14 cellular contexts compared by ENCODE assay signal in genomic region chr22:19892925-19893324, GRCh38. TPM values are rescaled to one million over a fixed set of nuclear protein-coding genes. Genes with fewer than 3 reads are reported as not detected.
DNase-seq lines count a peak whose midpoint lies in the region; ATAC-seq and TF ChIP-seq lines count a peak whose summit lies in the region.
"Had no signal": no experiment of that assay in that cellular context is flagged by ENCODE, and none has a peak within 500 bp of the region (broad histone marks: within the 10 kb centered on the region; RNA-seq: fewer than 3 reads in every experiment).

No MANE protein-coding gene starts in this region.

- no peak overlapping the region for H3K27ac Mint-ChIP-seq in natural killer cell treated with Interleukin-12 subunit alpha and Interleukin-12 subunit beta and Interleukin-15 and Interleukin-18, amount 100 ng/mL, for 72 hours

- no peak for TF ChIP-seq POLR2A in Peyer's patch (IDR thresholded peaks at IDR 0.05)

- peaks cover 0 to 30% (median 17%) of the 10 kb centered on the region in 4 donors for H3K4me1 ChIP-seq in Peyer's patch
- peaks cover 47% of the 10 kb centered on the region for H3K4me1 ChIP-seq in effector memory CD4-positive, alpha-beta T cell (ENCODE audit: control insufficient read depth, insufficient read depth, low read length, poor library complexity, severe bottlenecking)
- H3K4me1 ChIP-seq in parathyroid adenoma, result peaks cover 24% of the 10 kb centered on the region
- H3K4me1 ChIP-seq: body of pancreas had no signal

- peak overlapping the region; percentile 67 for H3K4me2 ChIP-seq in parathyroid adenoma (ENCODE audit: low read length)
- H3K4me2 ChIP-seq: PC-9 had no signal

- H3K9me3 Mint-ChIP-seq in natural killer cell treated with Interleukin-12 subunit alpha and Interleukin-12 subunit beta and Interleukin-15 and Interleukin-18, amount 100 ng/mL, for 72 hours, result no peaks in the 10 kb centered on the region

- H3K27ac ChIP-seq in Peyer's patch, result peak overlapping the region in 3 of 4 donors; percentile 76 to 89 (median 77)
- H3K27ac ChIP-seq in effector memory CD4-positive, alpha-beta T cell (ENCODE audit: insufficient read depth, low read length, poor library complexity, severe bottlenecking), result peak overlapping the region; percentile 92
- peak overlapping the region; percentile 84 for H3K27ac ChIP-seq in parathyroid adenoma
- H3K27ac ChIP-seq: PC-9, psoas muscle had no signal

- H3K4me3 ChIP-seq in Peyer's patch (no peak overlapping the region), parathyroid adenoma (ENCODE audit: low read depth, low read length) (no peak overlapping the region)
- H3K4me3 ChIP-seq in effector memory CD4-positive, alpha-beta T cell (ENCODE audit: insufficient read depth, low read depth, low read length, poor library complexity, severe bottlenecking), result no peak overlapping the region
- H3K4me3 ChIP-seq: body of pancreas, lung, PC-9, psoas muscle had no signal

- no peaks in the 10 kb centered on the region for H3K9me3 ChIP-seq in Peyer's patch
- H3K9me3 ChIP-seq in effector memory CD4-positive, alpha-beta T cell (ENCODE audit: control insufficient read depth, low read length), result no peaks in the 10 kb centered on the region
- H3K9me3 ChIP-seq in parathyroid adenoma (ENCODE audit: control insufficient read depth, low read length), result no peaks in the 10 kb centered on the region
- H3K9me3 ChIP-seq: body of pancreas, psoas muscle had no signal

- peaks cover 9 to 10% of the 10 kb centered on the region in 2 donors for H3K4me1 Mint-ChIP-seq in natural killer cell treated with Interleukin-12 subunit alpha and Interleukin-12 subunit beta and Interleukin-15 and Interleukin-18, amount 100 ng/mL, for 72 hours (ENCODE audit: low read depth in 2 of 2)

- H3K36me3 Mint-ChIP-seq in natural killer cell treated with Interleukin-12 subunit alpha and Interleukin-12 subunit beta and Interleukin-15 and Interleukin-18, amount 100 ng/mL, for 72 hours, result no peaks in the 10 kb centered on the region

- H3K36me3 ChIP-seq in Peyer's patch, result peaks cover 0 to 24% (median 0%) of the 10 kb centered on the region in 3 donors
- H3K36me3 ChIP-seq in effector memory CD4-positive, alpha-beta T cell (ENCODE audit: control insufficient read depth, insufficient read depth, low read length), result peaks cover 3% of the 10 kb centered on the region
- no peaks in the 10 kb centered on the region for H3K36me3 ChIP-seq in parathyroid adenoma (ENCODE audit: control insufficient read depth, insufficient read depth, low read length)

- H3K27me3 ChIP-seq in Peyer's patch (no peaks in the 10 kb centered on the region), parathyroid adenoma (ENCODE audit: control insufficient read depth, insufficient read depth, low read length) (no peaks in the 10 kb centered on the region)
- no peaks in the 10 kb centered on the region for H3K27me3 ChIP-seq in effector memory CD4-positive, alpha-beta T cell (replicated peaks; ENCODE audit: control insufficient read depth, insufficient read depth, low read length, poor library complexity, severe bottlenecking)
- H3K27me3 ChIP-seq: body of pancreas had no signal

- H2AFZ ChIP-seq in parathyroid adenoma, result no peak overlapping the region
- H2AFZ ChIP-seq: PC-9 had no signal

- ATAC-seq in natural killer cell treated with Interleukin-12 subunit alpha and Interleukin-12 subunit beta and Interleukin-15 and Interleukin-18, amount 100 ng/mL, for 72 hours, result no peak
- ATAC-seq in GM21786 (IDR thresholded peaks at IDR 0.05; ENCODE audit: unreplicated experiment), result no peak
- no peak for ATAC-seq in GM19397 (IDR thresholded peaks at IDR 0.05; ENCODE audit: unreplicated experiment)
- ATAC-seq: body of pancreas, psoas muscle had no signal

- no peak overlapping the region for H3K4me3 Mint-ChIP-seq in natural killer cell treated with Interleukin-12 subunit alpha and Interleukin-12 subunit beta and Interleukin-15 and Interleukin-18, amount 100 ng/mL, for 72 hours

- TF ChIP-seq CTCF in Peyer's patch (IDR thresholded peaks at IDR 0.05) (no peak), parathyroid adenoma (IDR thresholded peaks at IDR 0.05) (no peak)

- DNase-seq in Caki2 (ENCODE audit: low read depth) (peak; percentile 50), Peyer's patch (no peak), GM03348 (ENCODE audit: low spot score) (no peak)
- DNase-seq in effector memory CD4-positive, alpha-beta T cell, result no peak
- no peak for DNase-seq in natural killer cell treated with Interleukin-12 subunit alpha and Interleukin-12 subunit beta and Interleukin-15 and Interleukin-18, amount 100 ng/mL, for 72 hours (ENCODE audit: low spot score)
- DNase-seq: body of pancreas, Calu3, NCI-H2171 treated with DMSO at 0.1 percent for 48 hours, PC-9, psoas muscle had no signal

- no peak overlapping the region for H3K9ac ChIP-seq in parathyroid adenoma

- H3K79me2 ChIP-seq in parathyroid adenoma, result no peaks in the 10 kb centered on the region

- in situ Hi-C loops in Caki2 (cut with HindIII; ENCODE audit: low pct_unique_long_range_greater_than_20kb, low sequenced_read_pairs), result no loop called here

- H3K27me3 Mint-ChIP-seq in natural killer cell treated with Interleukin-12 subunit alpha and Interleukin-12 subunit beta and Interleukin-15 and Interleukin-18, amount 100 ng/mL, for 72 hours, result no peaks in the 10 kb centered on the region

RNA-seq across cellular contexts. Expression of gene GNB1L, which starts 38.3 kb away (rescaled TPM):
- 42.7 and 52.6 TPM in 2 replicates for total RNA-seq in Caki2 (2014; rRNA removed; shearing (Covaris generic); ENCODE audit: low replicate concordance)
- total RNA-seq in Peyer's patch, result 1 to 10 TPM; 3.1 to 6.6 (median 4.9) TPM
- total RNA-seq in natural killer cell treated with Interleukin-12 subunit alpha and Interleukin-12 subunit beta and Interleukin-15 and Interleukin-18, amount 100 ng/mL, for 72 hours, result 10 to 100 TPM in 1 of 2 donors, 1 to 10 TPM in 1; 9.7 to 17.9 TPM

RNA-seq across cellular contexts. Expression of gene RTL10, which starts 38.3 kb away (rescaled TPM):
- total RNA-seq in Caki2 (2014; rRNA removed; shearing (Covaris generic); ENCODE audit: low replicate concordance), result 4.2 and 6.6 TPM in 2 replicates
- total RNA-seq in Peyer's patch, result 10 to 100 TPM in 3 of 4 donors, 1 to 10 TPM in 1; 2.5 to 26.1 (median 22.8) TPM
- 10 to 100 TPM; 11.2 to 26.3 TPM for total RNA-seq in natural killer cell treated with Interleukin-12 subunit alpha and Interleukin-12 subunit beta and Interleukin-15 and Interleukin-18, amount 100 ng/mL, for 72 hours

RNA-seq across cellular contexts. Expression of gene COMT, which starts 48.6 kb away (rescaled TPM):
- total RNA-seq in Caki2 (2014; rRNA removed; shearing (Covaris generic); ENCODE audit: low replicate concordance), result 517 and 585 TPM in 2 replicates
- 100 to 1,000 TPM in 3 of 4 donors, 10 to 100 TPM in 1; 89.1 to 149 (median 138) TPM for total RNA-seq in Peyer's patch
- total RNA-seq in natural killer cell treated with Interleukin-12 subunit alpha and Interleukin-12 subunit beta and Interleukin-15 and Interleukin-18, amount 100 ng/mL, for 72 hours, result 100 to 1,000 TPM; 141 to 223 TPM

RNA-seq across cellular contexts. Expression of gene TXNRD2, which starts 48.7 kb away (rescaled TPM):
- 53.0 and 54.5 TPM in 2 replicates for total RNA-seq in Caki2 (2014; rRNA removed; shearing (Covaris generic); ENCODE audit: low replicate concordance)
- 10 to 100 TPM; 24.7 to 29.8 (median 27.2) TPM for total RNA-seq in Peyer's patch
- total RNA-seq in natural killer cell treated with Interleukin-12 subunit alpha and Interleukin-12 subunit beta and Interleukin-15 and Interleukin-18, amount 100 ng/mL, for 72 hours, result 10 to 100 TPM; 29.9 to 34.3 TPM
